Comparison of ENCODE assay signal across 8 cellular contexts in genomic region chr2:199850718-199851498, GRCh38. TPM values are rescaled to one million over a fixed set of nuclear protein-coding genes. Genes with fewer than 3 reads are reported as not detected.
DNase-seq lines count a peak whose midpoint lies in the region; ATAC-seq, FAIRE-seq and TF ChIP-seq lines count a peak whose summit lies in the region.

TSS of gene FTCDNL1 (minus strand) at chr2:199851192. CDS start at chr2:199848962, 2,230 bp downstream.

- H3K4me1 ChIP-seq in HepG2 (ENCODE audit: insufficient read depth, low read length) = peaks cover 15% of the 10 kb centered on the region

- intact Hi-C loops in HepG2 (cut with micrococcal nuclease; ENCODE audit: unreplicated experiment) = loop anchor here (2.0 kb wide), 1 partner anchor 90 kb away; no protein-coding TSS in a partner anchor

- peak within 1 kb of the TSS; percentile 66 for H3K4me3 ChIP-seq in AG04450 (ENCODE audit: low read depth, low read length)
- peak within 1 kb of the TSS; percentile 59 for H3K4me3 ChIP-seq in choroid plexus epithelial cell (ENCODE audit: low read depth, low read length)
- H3K4me3 ChIP-seq in HepG2 (replicated peaks in 1 of 3; ENCODE audit: insufficient read depth in 1 of 3, low read depth in 2 of 3, low read length in 3 of 3) = peak within 1 kb of the TSS; percentile 68 to 84 (median 75)

- no peaks in the 10 kb centered on the region for H3K79me2 ChIP-seq in HepG2 (ENCODE audit: insufficient read depth, low read length)

- TSS peak; percentile 90 for BruUV-seq in HepG2 (replicated peaks; lab: Mats Ljungman, UMichigan)

- TF ChIP-seq CTCF in AG04450 (IDR thresholded peaks at IDR 0.05; ENCODE audit: low read depth, low read length) = peak; percentile 70
- peak; percentile 62 for TF ChIP-seq CTCF in choroid plexus epithelial cell (conservative IDR thresholded peaks at IDR 0.05; ENCODE audit: low read depth, low read length)
- peak; percentile 80 for TF ChIP-seq CTCF in HepG2 (CRISPR knock-in tag; IDR thresholded peaks at IDR 0.05)

- peak within 1 kb of the TSS; percentile 51 for H2AFZ ChIP-seq in HepG2 (ENCODE audit: low read length)

- peak within 1 kb of the TSS; percentile 97 for H3K4me2 ChIP-seq in HepG2 (ENCODE audit: low read depth, low read length)

- under 1% methylated on average over 40 of the region's 80 CpGs for WGBS in HepG2 (ENCODE audit: low lambda C conversion rate)

- POLR2A ChIA-PET in AG04450 (lab: Yijun Ruan, JAX) = no interaction called here
- POLR2A ChIA-PET in HepG2 (lab: Yijun Ruan, JAX) = interaction anchor here (1.0 to 1.4 kb wide), 2 partner anchors 11 kb away, joined by 4 to 6 read pairs; no protein-coding TSS in a partner anchor

- CTCF ChIA-PET in AG04450 (lab: Charles Lee) (no interaction called here), HepG2 (lab: Yijun Ruan, JAX; ENCODE audit: low intra/inter-chr PET ratio, low total read pairs) (interaction anchor here (0.8 to 1.0 kb wide), 2 partner anchors 11 to 90 kb away, joined by 3 read pairs; no protein-coding TSS in a partner anchor)

- H3K9ac ChIP-seq in HepG2 (ENCODE audit: insufficient read depth, low read depth, low read length) = peak within 1 kb of the TSS; percentile 75

- no peaks in the 10 kb centered on the region for H3K36me3 ChIP-seq in HepG2 (replicated peaks in 1 of 2; ENCODE audit: control insufficient read depth in 1 of 2, insufficient read depth in 2 of 2, low read length in 2 of 2)

- H3K27ac ChIP-seq in AG04450 (ENCODE audit: low read depth, low read length) (no peak within 1 kb of the TSS), HepG2 (ENCODE audit: extremely low read length, insufficient read depth, low read length) (peak within 1 kb of the TSS; percentile 68)

- TF ChIP-seq POLR2A in GM18526 (IDR thresholded peaks at IDR 0.05; ENCODE audit: extremely low read depth, insufficient read length) (peak; percentile 49), HepG2 (IDR thresholded peaks at IDR 0.05; ENCODE audit: insufficient read depth in 1 of 2, low read depth in 2 of 2, low read length in 2 of 2) (peak; percentile 80 to 87)

- ATAC-seq in HG03045 (IDR thresholded peaks at IDR 0.05; ENCODE audit: unreplicated experiment) (peak; percentile 97), HepG2 (peak; percentile 90)

- TF ChIP-seq RAD21 in HepG2 (CRISPR knock-in tag; IDR thresholded peaks at IDR 0.05) = peak; percentile 62; the same call in 1 of the 2 replicates

- FAIRE-seq in HepG2 (lab: Jason Lieb, UNC) = no peak

- H3K9me3 ChIP-seq in AG04450 (ENCODE audit: control insufficient read depth, insufficient read depth, low read length) (no peaks in the 10 kb centered on the region; the same call in 1 of the 2 replicates), HepG2 (ENCODE audit: low read length) (no peaks in the 10 kb centered on the region)

- H3K27me3 ChIP-seq in AG04450 (ENCODE audit: control insufficient read depth, insufficient read depth, low read length) (peaks cover 23% of the 10 kb centered on the region), HepG2 (ENCODE audit: control insufficient read depth in 1 of 2, insufficient read depth in 2 of 2, low read length in 2 of 2) (peaks cover 0 to 8% of the 10 kb centered on the region in 2 experiments; a peak in 1 of 5 replicates)

- H4K20me1 ChIP-seq in HepG2 (ENCODE audit: insufficient read depth, low read length) = no peaks in the 10 kb centered on the region

- no peak for DNase-seq in AG04450 (ENCODE audit: low read depth, low spot score)
- peak; percentile 63 for DNase-seq in NCI-H2171 treated with DMSO at 0.1 percent for 48 hours (lab: John Stamatoyannopoulos, UW)
- DNase-seq in activated CD4-positive, alpha-beta T cell treated with anti-CD3 and anti-CD28 coated beads for 24 hours (ENCODE audit: low read depth in 2 of 2) = peak; percentile 53 to 55
- peak; percentile 31 for DNase-seq in choroid plexus epithelial cell (ENCODE audit: low read depth)
- peak; percentile 58 for DNase-seq in HepG2 (ENCODE audit: low spot score)
- DNase-seq in stimulated activated CD4-positive, alpha-beta T cell treated with anti-CD3 and anti-CD28 coated beads, Interleukin-4, amount 100 ng/mL, for 4 hours = peak; percentile 71 to 74

- TF ChIP-seq EP300 in HepG2 (IDR thresholded peaks at IDR 0.05; ENCODE audit: low read depth in 2 of 2, low read length in 2 of 2) = peak in 1 of 2 experiments; percentile 10; a peak in 1 of 4 replicates
- no peak for TF ChIP-seq EP300 in HepG2 (CRISPR knock-in tag; IDR thresholded peaks at IDR 0.05; ENCODE audit: borderline replicate concordance)

- in situ Hi-C loops in HepG2 (cut with HindIII; ENCODE audit: extremely low pct_ligation_motif_present, low pct_unique_long_range_greater_than_20kb) = no loop called here

TF ChIP-seq in HepG2, 621 proteins besides CTCF, POLR2A, EP300 and RAD21 (continues in another document):
- TF ChIP-seq THAP9 (CRISPR knock-in tag; IDR thresholded peaks at IDR 0.05; ENCODE audit: borderline replicate concordance) (peak; percentile 34; the same call in 1 of the 2 replicates), ZNF543 (CRISPR knock-in tag; IDR thresholded peaks at IDR 0.05) (0 out of 2 replicates have a peak, but pooled peaks have one; percentile 41), ZNF891 (CRISPR knock-in tag; IDR thresholded peaks at IDR 0.05) (peak; percentile 95)
- TF ChIP-seq, protein P1, sequence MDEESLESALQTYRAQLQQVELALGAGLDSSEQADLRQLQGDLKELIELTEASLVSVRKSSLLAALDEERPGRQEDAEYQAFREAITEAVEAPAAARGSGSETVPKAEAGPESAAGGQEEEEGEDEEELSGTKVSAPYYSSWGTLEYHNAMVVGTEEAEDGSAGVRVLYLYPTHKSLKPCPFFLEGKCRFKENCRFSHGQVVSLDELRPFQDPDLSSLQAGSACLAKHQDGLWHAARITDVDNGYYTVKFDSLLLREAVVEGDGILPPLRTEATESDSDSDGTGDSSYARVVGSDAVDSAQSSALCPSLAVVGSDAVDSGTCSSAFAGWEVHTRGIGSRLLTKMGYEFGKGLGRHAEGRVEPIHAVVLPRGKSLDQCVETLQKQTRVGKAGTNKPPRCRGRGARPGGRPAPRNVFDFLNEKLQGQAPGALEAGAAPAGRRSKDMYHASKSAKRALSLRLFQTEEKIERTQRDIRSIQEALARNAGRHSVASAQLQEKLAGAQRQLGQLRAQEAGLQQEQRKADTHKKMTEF (CRISPR knock-in tag; IDR thresholded peaks at IDR 0.05) = peak; percentile 64

RNA-seq across cellular contexts. Expression of gene FTCDNL1, which starts in this region (rescaled TPM):
- polyA plus RNA-seq in AG04450 (2011; rRNA removed) (0.10 TPM in 1 of 2 replicates, not detected in the other), HepG2 (2011; rRNA removed) (0.65 and 0.98 TPM in 2 replicates)
- polyA minus RNA-seq in AG04450 (2011; rRNA and poly(A)+ RNA removed) = not detected in 2 replicates
- 1.1 and 1.4 TPM in 2 replicates for total RNA-seq in HepG2 (2016; rRNA removed; fragmentation: Illumina TruSeq; extraction: Trizol)
- 3.0 and 3.3 TPM in 2 replicates for total RNA-seq in HepG2 (2016; cell fraction: cytosol; rRNA removed; fragmentation: Illumina TruSeq; extraction: Trizol; ENCODE audit: low read depth)
- 1.4 TPM in 2 replicates for total RNA-seq in HepG2 (2016; cell fraction: insoluble cytoplasmic fraction; rRNA removed; fragmentation: Illumina TruSeq; extraction: Trizol)
- total RNA-seq in HepG2 (2016; cell fraction: membrane; rRNA removed; fragmentation: Illumina TruSeq; extraction: Trizol) = 2.4 and 4.0 TPM in 2 replicates
- 0.65 and 1.5 TPM in 2 replicates for total RNA-seq in HepG2 (2016; cell fraction: nucleus; rRNA removed; fragmentation: Illumina TruSeq; extraction: Trizol)
- polyA plus RNA-seq in HepG2 (2011; cell fraction: cytosol; rRNA removed) = 0.35 and 0.40 TPM in 2 replicates
- 0.76 TPM in 1 of 2 replicates, not detected in the other for polyA plus RNA-seq in HepG2 (2011; cell fraction: nucleus; rRNA removed)
- polyA plus RNA-seq in HepG2 (2012) = 0.35 and 1.4 TPM in 2 replicates
- 4.0 and 4.1 TPM in 2 replicates for polyA plus RNA-seq in HepG2 (2016; cell fraction: cytosol; fragmentation: Illumina TruSeq; extraction: Trizol; ENCODE audit: low read depth)
- 1.3 and 1.6 TPM in 2 replicates for polyA plus RNA-seq in HepG2 (2016; cell fraction: insoluble cytoplasmic fraction; fragmentation: Illumina TruSeq; extraction: Trizol; ENCODE audit: low read depth)
- 3.6 and 4.4 TPM in 2 replicates for polyA plus RNA-seq in HepG2 (2016; cell fraction: membrane; fragmentation: Illumina TruSeq; extraction: Trizol; ENCODE audit: low read depth)
- polyA plus RNA-seq in HepG2 (2016; cell fraction: nucleus; fragmentation: Illumina TruSeq; extraction: Trizol; ENCODE audit: insufficient read depth, low read depth) = 0.53 and 0.70 TPM in 2 replicates
- polyA minus RNA-seq in HepG2 (2011; rRNA and poly(A)+ RNA removed; ENCODE audit: low replicate concordance) = 1.0 and 1.4 TPM in 2 replicates
- polyA minus RNA-seq in HepG2 (2011; cell fraction: cytosol; rRNA and poly(A)+ RNA removed) = 0.69 TPM in 1 of 2 replicates, not detected in the other
- 0.52 and 3.4 TPM in 2 replicates for polyA minus RNA-seq in HepG2 (2011; cell fraction: nucleus; rRNA and poly(A)+ RNA removed)
